ENCODE assay signal across 1 cellular context in the genomic region with DNA sequence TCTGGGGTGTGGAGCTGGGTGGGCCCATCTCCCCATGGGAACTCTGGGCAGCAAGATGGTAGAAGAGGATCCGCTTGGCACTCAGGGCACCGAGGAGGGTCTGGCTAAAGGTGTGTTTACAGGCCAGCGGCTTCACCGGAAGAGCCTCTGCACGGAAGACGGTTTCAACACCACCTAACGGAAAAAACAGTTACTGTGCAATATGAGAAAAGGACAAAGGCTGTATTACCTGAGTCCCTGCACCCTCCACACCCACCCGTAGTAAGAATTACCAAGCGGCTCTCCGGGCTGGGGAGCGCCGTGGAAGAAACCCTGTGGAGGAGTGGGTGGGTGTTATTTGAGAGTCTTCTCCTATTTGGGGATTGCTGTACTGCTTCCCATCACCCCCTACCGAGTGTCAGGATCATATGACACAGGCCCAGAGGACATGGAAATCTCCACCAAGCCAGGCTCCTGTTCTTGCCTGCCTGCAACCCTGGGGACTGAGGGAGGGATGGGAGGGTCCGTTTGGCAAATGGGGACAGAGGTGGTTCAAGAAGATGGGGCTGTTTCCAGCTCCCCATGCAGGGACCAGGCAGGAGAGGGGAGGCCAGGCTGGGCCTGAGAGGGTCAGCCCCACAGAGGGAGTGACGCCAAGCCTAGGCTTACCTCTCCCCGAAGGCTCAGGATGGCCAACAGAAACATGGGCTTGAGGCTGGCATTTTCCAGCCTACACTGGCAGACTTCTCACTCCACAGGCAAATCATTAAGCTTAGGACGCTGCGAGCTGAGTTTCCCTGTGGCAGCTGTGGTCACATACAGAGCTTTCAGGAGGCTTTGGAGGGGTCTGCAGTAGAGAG.
A peak's percentile ranks its signal among the peaks of the same experiment; 100 is the strongest.
TF ChIP-seq lines count a peak whose summit lies in the region.

No MANE protein-coding gene starts in this region.

TF ChIP-seq in HepG2, 621 proteins besides CTCF, POLR2A, EP300 and RAD21 (continued from another document and continues in another):
- TF ChIP-seq, protein P1, sequence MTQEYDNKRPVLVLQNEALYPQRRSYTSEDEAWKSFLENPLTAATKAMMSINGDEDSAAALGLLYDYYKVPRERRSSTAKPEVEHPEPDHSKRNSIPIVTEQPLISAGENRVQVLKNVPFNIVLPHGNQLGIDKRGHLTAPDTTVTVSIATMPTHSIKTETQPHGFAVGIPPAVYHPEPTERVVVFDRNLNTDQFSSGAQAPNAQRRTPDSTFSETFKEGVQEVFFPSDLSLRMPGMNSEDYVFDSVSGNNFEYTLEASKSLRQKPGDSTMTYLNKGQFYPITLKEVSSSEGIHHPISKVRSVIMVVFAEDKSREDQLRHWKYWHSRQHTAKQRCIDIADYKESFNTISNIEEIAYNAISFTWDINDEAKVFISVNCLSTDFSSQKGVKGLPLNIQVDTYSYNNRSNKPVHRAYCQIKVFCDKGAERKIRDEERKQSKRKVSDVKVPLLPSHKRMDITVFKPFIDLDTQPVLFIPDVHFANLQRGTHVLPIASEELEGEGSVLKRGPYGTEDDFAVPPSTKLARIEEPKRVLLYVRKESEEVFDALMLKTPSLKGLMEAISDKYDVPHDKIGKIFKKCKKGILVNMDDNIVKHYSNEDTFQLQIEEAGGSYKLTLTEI (CRISPR knock-in tag; conservative IDR thresholded peaks at IDR 0.05) = no peak
- TF ChIP-seq RORA (CRISPR knock-in tag; IDR thresholded peaks at IDR 0.05) = no peak
- peak; percentile 54; the same call in 1 of the 2 replicates for TF ChIP-seq SP4 (CRISPR knock-in tag; IDR thresholded peaks at IDR 0.05)
- TF ChIP-seq NFIB (CRISPR knock-in tag; IDR thresholded peaks at IDR 0.05; ENCODE audit: borderline replicate concordance) = no peak
- TF ChIP-seq, protein P2, sequence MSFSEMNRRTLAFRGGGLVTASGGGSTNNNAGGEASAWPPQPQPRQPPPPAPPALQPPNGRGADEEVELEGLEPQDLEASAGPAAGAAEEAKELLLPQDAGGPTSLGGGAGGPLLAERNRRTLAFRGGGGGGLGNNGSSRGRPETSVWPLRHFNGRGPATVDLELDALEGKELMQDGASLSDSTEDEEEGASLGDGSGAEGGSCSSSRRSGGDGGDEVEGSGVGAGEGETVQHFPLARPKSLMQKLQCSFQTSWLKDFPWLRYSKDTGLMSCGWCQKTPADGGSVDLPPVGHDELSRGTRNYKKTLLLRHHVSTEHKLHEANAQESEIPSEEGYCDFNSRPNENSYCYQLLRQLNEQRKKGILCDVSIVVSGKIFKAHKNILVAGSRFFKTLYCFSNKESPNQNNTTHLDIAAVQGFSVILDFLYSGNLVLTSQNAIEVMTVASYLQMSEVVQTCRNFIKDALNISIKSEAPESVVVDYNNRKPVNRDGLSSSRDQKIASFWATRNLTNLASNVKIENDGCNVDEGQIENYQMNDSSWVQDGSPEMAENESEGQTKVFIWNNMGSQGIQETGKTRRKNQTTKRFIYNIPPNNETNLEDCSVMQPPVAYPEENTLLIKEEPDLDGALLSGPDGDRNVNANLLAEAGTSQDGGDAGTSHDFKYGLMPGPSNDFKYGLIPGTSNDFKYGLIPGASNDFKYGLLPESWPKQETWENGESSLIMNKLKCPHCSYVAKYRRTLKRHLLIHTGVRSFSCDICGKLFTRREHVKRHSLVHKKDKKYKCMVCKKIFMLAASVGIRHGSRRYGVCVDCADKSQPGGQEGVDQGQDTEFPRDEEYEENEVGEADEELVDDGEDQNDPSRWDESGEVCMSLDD (CRISPR knock-in tag; IDR thresholded peaks at IDR 0.05; ENCODE audit: borderline replicate concordance) = no peak
- TF ChIP-seq ZKSCAN1 (IDR thresholded peaks at IDR 0.05; ENCODE audit: low read length) = no peak
- TF ChIP-seq EEA1 (CRISPR knock-in tag; IDR thresholded peaks at IDR 0.05; ENCODE audit: borderline replicate concordance) = no peak
- TF ChIP-seq, protein P3, sequence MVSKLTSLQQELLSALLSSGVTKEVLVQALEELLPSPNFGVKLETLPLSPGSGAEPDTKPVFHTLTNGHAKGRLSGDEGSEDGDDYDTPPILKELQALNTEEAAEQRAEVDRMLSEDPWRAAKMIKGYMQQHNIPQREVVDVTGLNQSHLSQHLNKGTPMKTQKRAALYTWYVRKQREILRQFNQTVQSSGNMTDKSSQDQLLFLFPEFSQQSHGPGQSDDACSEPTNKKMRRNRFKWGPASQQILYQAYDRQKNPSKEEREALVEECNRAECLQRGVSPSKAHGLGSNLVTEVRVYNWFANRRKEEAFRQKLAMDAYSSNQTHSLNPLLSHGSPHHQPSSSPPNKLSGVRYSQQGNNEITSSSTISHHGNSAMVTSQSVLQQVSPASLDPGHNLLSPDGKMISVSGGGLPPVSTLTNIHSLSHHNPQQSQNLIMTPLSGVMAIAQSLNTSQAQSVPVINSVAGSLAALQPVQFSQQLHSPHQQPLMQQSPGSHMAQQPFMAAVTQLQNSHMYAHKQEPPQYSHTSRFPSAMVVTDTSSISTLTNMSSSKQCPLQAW (CRISPR knock-in tag; IDR thresholded peaks at IDR 0.05) = no peak
- no peak for TF ChIP-seq IRX3 (CRISPR knock-in tag; IDR thresholded peaks at IDR 0.05; ENCODE audit: borderline replicate concordance, low read depth)
- no peak for TF ChIP-seq FOXM1 (CRISPR knock-in tag; IDR thresholded peaks at IDR 0.05)
- TF ChIP-seq, protein P4, sequence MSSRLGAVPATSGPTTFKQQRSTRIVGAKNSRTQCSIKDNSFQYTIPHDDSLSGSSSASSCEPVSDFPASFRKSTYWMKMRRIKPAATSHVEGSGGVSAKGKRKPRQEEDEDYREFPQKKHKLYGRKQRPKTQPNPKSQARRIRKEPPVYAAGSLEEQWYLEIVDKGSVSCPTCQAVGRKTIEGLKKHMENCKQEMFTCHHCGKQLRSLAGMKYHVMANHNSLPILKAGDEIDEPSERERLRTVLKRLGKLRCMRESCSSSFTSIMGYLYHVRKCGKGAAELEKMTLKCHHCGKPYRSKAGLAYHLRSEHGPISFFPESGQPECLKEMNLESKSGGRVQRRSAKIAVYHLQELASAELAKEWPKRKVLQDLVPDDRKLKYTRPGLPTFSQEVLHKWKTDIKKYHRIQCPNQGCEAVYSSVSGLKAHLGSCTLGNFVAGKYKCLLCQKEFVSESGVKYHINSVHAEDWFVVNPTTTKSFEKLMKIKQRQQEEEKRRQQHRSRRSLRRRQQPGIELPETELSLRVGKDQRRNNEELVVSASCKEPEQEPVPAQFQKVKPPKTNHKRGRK (CRISPR knock-in tag; IDR thresholded peaks at IDR 0.05) = no peak
- TF ChIP-seq GATAD2A (CRISPR knock-in tag; IDR thresholded peaks at IDR 0.05) = peak; percentile 92
- 0 out of 2 replicates have a peak, but pooled peaks have one; percentile 50 for TF ChIP-seq ZNF746 (CRISPR knock-in tag; IDR thresholded peaks at IDR 0.05)
- TF ChIP-seq SALL2 (CRISPR knock-in tag; IDR thresholded peaks at IDR 0.05) = no peak
- no peak for TF ChIP-seq PRMT3 (CRISPR knock-in tag; IDR thresholded peaks at IDR 0.05; ENCODE audit: borderline replicate concordance, low read depth)
- TF ChIP-seq ZSCAN30 (CRISPR knock-in tag; IDR thresholded peaks at IDR 0.05) = no peak
- TF ChIP-seq, protein P5, sequence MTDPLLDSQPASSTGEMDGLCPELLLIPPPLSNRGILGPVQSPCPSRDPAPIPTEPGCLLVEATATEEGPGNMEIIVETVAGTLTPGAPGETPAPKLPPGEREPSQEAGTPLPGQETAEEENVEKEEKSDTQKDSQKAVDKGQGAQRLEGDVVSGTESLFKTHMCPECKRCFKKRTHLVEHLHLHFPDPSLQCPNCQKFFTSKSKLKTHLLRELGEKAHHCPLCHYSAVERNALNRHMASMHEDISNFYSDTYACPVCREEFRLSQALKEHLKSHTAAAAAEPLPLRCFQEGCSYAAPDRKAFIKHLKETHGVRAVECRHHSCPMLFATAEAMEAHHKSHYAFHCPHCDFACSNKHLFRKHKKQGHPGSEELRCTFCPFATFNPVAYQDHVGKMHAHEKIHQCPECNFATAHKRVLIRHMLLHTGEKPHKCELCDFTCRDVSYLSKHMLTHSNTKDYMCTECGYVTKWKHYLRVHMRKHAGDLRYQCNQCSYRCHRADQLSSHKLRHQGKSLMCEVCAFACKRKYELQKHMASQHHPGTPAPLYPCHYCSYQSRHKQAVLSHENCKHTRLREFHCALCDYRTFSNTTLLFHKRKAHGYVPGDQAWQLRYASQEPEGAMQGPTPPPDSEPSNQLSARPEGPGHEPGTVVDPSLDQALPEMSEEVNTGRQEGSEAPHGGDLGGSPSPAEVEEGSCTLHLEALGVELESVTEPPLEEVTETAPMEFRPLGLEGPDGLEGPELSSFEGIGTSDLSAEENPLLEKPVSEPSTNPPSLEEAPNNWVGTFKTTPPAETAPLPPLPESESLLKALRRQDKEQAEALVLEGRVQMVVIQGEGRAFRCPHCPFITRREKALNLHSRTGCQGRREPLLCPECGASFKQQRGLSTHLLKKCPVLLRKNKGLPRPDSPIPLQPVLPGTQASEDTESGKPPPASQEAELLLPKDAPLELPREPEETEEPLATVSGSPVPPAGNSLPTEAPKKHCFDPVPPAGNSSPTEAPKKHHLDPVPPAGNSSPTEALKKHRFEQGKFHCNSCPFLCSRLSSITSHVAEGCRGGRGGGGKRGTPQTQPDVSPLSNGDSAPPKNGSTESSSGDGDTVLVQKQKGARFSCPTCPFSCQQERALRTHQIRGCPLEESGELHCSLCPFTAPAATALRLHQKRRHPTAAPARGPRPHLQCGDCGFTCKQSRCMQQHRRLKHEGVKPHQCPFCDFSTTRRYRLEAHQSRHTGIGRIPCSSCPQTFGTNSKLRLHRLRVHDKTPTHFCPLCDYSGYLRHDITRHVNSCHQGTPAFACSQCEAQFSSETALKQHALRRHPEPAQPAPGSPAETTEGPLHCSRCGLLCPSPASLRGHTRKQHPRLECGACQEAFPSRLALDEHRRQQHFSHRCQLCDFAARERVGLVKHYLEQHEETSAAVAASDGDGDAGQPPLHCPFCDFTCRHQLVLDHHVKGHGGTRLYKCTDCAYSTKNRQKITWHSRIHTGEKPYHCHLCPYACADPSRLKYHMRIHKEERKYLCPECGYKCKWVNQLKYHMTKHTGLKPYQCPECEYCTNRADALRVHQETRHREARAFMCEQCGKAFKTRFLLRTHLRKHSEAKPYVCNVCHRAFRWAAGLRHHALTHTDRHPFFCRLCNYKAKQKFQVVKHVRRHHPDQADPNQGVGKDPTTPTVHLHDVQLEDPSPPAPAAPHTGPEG (CRISPR knock-in tag; IDR thresholded peaks at IDR 0.05) = no peak
- peak; percentile 16; the same call in 1 of the 2 replicates for TF ChIP-seq MTA1 (CRISPR knock-in tag; IDR thresholded peaks at IDR 0.05; ENCODE audit: borderline replicate concordance)
- TF ChIP-seq MED13 (CRISPR knock-in tag; IDR thresholded peaks at IDR 0.05) = no peak
- no peak for TF ChIP-seq MIXL1 (CRISPR knock-in tag; IDR thresholded peaks at IDR 0.05)
- TF ChIP-seq PAX8 (CRISPR knock-in tag; IDR thresholded peaks at IDR 0.05; ENCODE audit: borderline replicate concordance) = no peak
- TF ChIP-seq RXRB (CRISPR knock-in tag; IDR thresholded peaks at IDR 0.05; ENCODE audit: borderline replicate concordance) = no peak
- no peak for TF ChIP-seq HNRNPH1 (optimal IDR thresholded peaks at IDR 0.05; ENCODE audit: low read depth, low read length)
- TF ChIP-seq, protein P6, sequence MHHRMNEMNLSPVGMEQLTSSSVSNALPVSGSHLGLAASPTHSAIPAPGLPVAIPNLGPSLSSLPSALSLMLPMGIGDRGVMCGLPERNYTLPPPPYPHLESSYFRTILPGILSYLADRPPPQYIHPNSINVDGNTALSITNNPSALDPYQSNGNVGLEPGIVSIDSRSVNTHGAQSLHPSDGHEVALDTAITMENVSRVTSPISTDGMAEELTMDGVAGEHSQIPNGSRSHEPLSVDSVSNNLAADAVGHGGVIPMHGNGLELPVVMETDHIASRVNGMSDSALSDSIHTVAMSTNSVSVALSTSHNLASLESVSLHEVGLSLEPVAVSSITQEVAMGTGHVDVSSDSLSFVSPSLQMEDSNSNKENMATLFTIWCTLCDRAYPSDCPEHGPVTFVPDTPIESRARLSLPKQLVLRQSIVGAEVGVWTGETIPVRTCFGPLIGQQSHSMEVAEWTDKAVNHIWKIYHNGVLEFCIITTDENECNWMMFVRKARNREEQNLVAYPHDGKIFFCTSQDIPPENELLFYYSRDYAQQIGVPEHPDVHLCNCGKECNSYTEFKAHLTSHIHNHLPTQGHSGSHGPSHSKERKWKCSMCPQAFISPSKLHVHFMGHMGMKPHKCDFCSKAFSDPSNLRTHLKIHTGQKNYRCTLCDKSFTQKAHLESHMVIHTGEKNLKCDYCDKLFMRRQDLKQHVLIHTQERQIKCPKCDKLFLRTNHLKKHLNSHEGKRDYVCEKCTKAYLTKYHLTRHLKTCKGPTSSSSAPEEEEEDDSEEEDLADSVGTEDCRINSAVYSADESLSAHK (CRISPR knock-in tag; IDR thresholded peaks at IDR 0.05; ENCODE audit: borderline replicate concordance) = no peak
- no peak; the same call in 1 of the 2 replicates for TF ChIP-seq ZNF564 (CRISPR knock-in tag; IDR thresholded peaks at IDR 0.05)
- TF ChIP-seq, protein P7, sequence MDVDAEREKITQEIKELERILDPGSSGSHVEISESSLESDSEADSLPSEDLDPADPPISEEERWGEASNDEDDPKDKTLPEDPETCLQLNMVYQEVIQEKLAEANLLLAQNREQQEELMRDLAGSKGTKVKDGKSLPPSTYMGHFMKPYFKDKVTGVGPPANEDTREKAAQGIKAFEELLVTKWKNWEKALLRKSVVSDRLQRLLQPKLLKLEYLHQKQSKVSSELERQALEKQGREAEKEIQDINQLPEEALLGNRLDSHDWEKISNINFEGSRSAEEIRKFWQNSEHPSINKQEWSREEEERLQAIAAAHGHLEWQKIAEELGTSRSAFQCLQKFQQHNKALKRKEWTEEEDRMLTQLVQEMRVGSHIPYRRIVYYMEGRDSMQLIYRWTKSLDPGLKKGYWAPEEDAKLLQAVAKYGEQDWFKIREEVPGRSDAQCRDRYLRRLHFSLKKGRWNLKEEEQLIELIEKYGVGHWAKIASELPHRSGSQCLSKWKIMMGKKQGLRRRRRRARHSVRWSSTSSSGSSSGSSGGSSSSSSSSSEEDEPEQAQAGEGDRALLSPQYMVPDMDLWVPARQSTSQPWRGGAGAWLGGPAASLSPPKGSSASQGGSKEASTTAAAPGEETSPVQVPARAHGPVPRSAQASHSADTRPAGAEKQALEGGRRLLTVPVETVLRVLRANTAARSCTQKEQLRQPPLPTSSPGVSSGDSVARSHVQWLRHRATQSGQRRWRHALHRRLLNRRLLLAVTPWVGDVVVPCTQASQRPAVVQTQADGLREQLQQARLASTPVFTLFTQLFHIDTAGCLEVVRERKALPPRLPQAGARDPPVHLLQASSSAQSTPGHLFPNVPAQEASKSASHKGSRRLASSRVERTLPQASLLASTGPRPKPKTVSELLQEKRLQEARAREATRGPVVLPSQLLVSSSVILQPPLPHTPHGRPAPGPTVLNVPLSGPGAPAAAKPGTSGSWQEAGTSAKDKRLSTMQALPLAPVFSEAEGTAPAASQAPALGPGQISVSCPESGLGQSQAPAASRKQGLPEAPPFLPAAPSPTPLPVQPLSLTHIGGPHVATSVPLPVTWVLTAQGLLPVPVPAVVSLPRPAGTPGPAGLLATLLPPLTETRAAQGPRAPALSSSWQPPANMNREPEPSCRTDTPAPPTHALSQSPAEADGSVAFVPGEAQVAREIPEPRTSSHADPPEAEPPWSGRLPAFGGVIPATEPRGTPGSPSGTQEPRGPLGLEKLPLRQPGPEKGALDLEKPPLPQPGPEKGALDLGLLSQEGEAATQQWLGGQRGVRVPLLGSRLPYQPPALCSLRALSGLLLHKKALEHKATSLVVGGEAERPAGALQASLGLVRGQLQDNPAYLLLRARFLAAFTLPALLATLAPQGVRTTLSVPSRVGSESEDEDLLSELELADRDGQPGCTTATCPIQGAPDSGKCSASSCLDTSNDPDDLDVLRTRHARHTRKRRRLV (CRISPR knock-in tag; IDR thresholded peaks at IDR 0.05) = no peak
- TF ChIP-seq ZNF446 (CRISPR knock-in tag; IDR thresholded peaks at IDR 0.05) = no peak
- TF ChIP-seq NR2C2 (CRISPR knock-in tag; IDR thresholded peaks at IDR 0.05; ENCODE audit: borderline replicate concordance) = no peak
- TF ChIP-seq, protein P8, sequence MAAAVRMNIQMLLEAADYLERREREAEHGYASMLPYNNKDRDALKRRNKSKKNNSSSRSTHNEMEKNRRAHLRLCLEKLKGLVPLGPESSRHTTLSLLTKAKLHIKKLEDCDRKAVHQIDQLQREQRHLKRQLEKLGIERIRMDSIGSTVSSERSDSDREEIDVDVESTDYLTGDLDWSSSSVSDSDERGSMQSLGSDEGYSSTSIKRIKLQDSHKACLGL (CRISPR knock-in tag; IDR thresholded peaks at IDR 0.05) = 0 out of 2 replicates have a peak, but pooled peaks have one; percentile 58
- TF ChIP-seq ZNF589 (CRISPR knock-in tag; conservative IDR thresholded peaks at IDR 0.05) = no peak
- no peak for TF ChIP-seq PAF1 (CRISPR knock-in tag; IDR thresholded peaks at IDR 0.05)
